In genomic region chr22:16803255-16803917, GRCh38 we compare ENCODE assay signal across 9 cellular contexts. TPM values are rescaled to one million over a fixed set of nuclear protein-coding genes. Genes with fewer than 3 reads are reported as not detected.
"Had no signal": no experiment of that assay in that cellular context is flagged by ENCODE, and none has a peak within 500 bp of the region (broad histone marks: within the 10 kb centered on the region; RNA-seq: fewer than 3 reads in every experiment).

No MANE protein-coding gene starts in this region.

- H3K4me2 ChIP-seq: GM23338, KMS-11 had no signal

- H3K27ac ChIP-seq: KMS-11 had no signal

- H2AFZ ChIP-seq: GM23338 had no signal

- ATAC-seq: GM23338 had no signal

- FAIRE-seq: HTR-8/SVneo had no signal

- H3K4me3 ChIP-seq: GM23338 had no signal

- DNase-seq: H9, HCEC 1CT, IMR-90, Karpas-422, KBM-7 had no signal

- H3K9ac ChIP-seq: KMS-11 had no signal

RNA-seq across cellular contexts. Expression of gene XKR3, which starts 21.8 kb away (rescaled TPM):
- total RNA-seq: GM23338, H9, HT-29, IMR-90 had no signal
- polyA plus RNA-seq: GM23338, IMR-90 had no signal
